ENCODE assay signal across 8 cellular contexts in genomic region chr2:17719562-17720371, GRCh38. TPM values are rescaled to one million over a fixed set of nuclear protein-coding genes. Genes with fewer than 3 reads are reported as not detected.
DNase-seq lines count a peak whose midpoint lies in the region; ATAC-seq and TF ChIP-seq lines count a peak whose summit lies in the region.

No MANE protein-coding gene starts in this region.

- H3K4me3 ChIP-seq in HFF-Myc (replicated peaks; ENCODE audit: low read depth, low read length) (no peak overlapping the region), fibroblast of villous mesenchyme (ENCODE audit: low read depth, low read length) (no peak overlapping the region), thoracic aorta (no peak overlapping the region)

- TF ChIP-seq CTCF in HFF-Myc (IDR thresholded peaks at IDR 0.05; ENCODE audit: low read depth, low read length, missing control alignments) = peak; percentile 63
- peak; percentile 83 for TF ChIP-seq CTCF in fibroblast of villous mesenchyme (IDR thresholded peaks at IDR 0.05; ENCODE audit: insufficient read depth, low read depth, low read length)
- peak; percentile 75 for TF ChIP-seq CTCF in thoracic aorta (IDR thresholded peaks at IDR 0.05)

- DNase-seq in NOMO-1 (lab: John Stamatoyannopoulos, UW; ENCODE audit: unreplicated experiment in 2 of 2) (peak; percentile 4 to 34), NOMO-1 treated with DMSO at 0.1 percent for 48 hours (lab: John Stamatoyannopoulos, UW; ENCODE audit: unreplicated experiment) (no peak), HFF-Myc (ENCODE audit: extremely low read depth, low read depth) (no peak), RPMI7951 (ENCODE audit: low read depth) (peak; percentile 6), fibroblast of villous mesenchyme (ENCODE audit: low read depth) (peak; percentile 34), thoracic aorta (ENCODE audit: low spot score) (no peak), DMS153 (lab: John Stamatoyannopoulos, UW) (no peak), epidermal melanocyte (ENCODE audit: insufficient read length, low spot score) (no peak)

- no peak for ATAC-seq in thoracic aorta (ENCODE audit: insufficient number of reproducible peaks, low FRiP score, low read depth)

- no peaks in the 10 kb centered on the region for H3K4me1 ChIP-seq in thoracic aorta (ENCODE audit: control insufficient read depth in 1 of 2, low read depth in 2 of 2)

- H3K36me3 ChIP-seq in thoracic aorta = peaks cover 1% of the 10 kb centered on the region

- H3K27ac ChIP-seq in thoracic aorta = no peak overlapping the region

- no peaks in the 10 kb centered on the region for H3K9me3 ChIP-seq in thoracic aorta

- H3K27me3 ChIP-seq in thoracic aorta (replicated peaks; ENCODE audit: insufficient read depth) = no peaks in the 10 kb centered on the region

RNA-seq across cellular contexts. Expression of gene SMC6, which starts 33.8 kb away (rescaled TPM):
- total RNA-seq in RPMI7951 (2014; rRNA removed; shearing (Covaris generic)) = 23.9 and 28.5 TPM in 2 replicates
- total RNA-seq in fibroblast of villous mesenchyme = 20.7 and 23.2 TPM in 2 replicates
- total RNA-seq in thoracic aorta = 10 to 100 TPM; 10.4 to 13.4 TPM

RNA-seq across cellular contexts. Expression of gene GEN1, which starts 34.2 kb away (rescaled TPM):
- 20.4 and 31.7 TPM in 2 replicates for total RNA-seq in RPMI7951 (2014; rRNA removed; shearing (Covaris generic))
- total RNA-seq in fibroblast of villous mesenchyme (12.6 and 18.6 TPM in 2 replicates), thoracic aorta (1 to 10 TPM; 3.7 to 4.9 TPM)

Comparison
In these comparisons a context has a peak if more than half of its experiments do, and no peak if none do; other contexts are left out.
1. DNase-seq: peak in NOMO-1 (2 of 2), RPMI7951 (single experiment) and fibroblast of villous mesenchyme (single experiment); none in NOMO-1 treated with DMSO at 0.1 percent for 48 hours (single experiment), HFF-Myc (single experiment), thoracic aorta (single experiment), DMS153 (single experiment) and epidermal melanocyte (single experiment).
2. Peak in every context shown above with its lines, with median percentiles within 50 percentile points of each other: CTCF ChIP-seq.